Comparison of ENCODE assay signal across 2 cellular contexts in genomic region chr2:151767536-151767935, GRCh38.
TF ChIP-seq lines count a peak whose summit lies in the region.

No MANE protein-coding gene starts in this region.

TF ChIP-seq in SK-N-SH treated with all-trans-retinoic acid at 6 μM for 48 hours, 23 proteins besides CTCF, POLR2A, EP300 and RAD21 (continued from another document):
- TF ChIP-seq, protein P1, sequence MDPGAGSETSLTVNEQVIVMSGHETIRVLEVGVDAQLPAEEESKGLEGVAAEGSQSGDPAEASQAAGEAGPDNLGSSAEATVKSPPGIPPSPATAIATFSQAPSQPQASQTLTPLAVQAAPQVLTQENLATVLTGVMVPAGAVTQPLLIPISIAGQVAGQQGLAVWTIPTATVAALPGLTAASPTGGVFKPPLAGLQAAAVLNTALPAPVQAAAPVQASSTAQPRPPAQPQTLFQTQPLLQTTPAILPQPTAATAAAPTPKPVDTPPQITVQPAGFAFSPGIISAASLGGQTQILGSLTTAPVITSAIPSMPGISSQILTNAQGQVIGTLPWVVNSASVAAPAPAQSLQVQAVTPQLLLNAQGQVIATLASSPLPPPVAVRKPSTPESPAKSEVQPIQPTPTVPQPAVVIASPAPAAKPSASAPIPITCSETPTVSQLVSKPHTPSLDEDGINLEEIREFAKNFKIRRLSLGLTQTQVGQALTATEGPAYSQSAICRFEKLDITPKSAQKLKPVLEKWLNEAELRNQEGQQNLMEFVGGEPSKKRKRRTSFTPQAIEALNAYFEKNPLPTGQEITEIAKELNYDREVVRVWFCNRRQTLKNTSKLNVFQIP (CRISPR knock-in tag; IDR thresholded peaks at IDR 0.05; ENCODE audit: borderline replicate concordance, low read depth): no peak
- TF ChIP-seq ZNF565 (CRISPR knock-in tag; conservative IDR thresholded peaks at IDR 0.05; ENCODE audit: low read depth): no peak
- no peak for TF ChIP-seq CREB5 (CRISPR knock-in tag; IDR thresholded peaks at IDR 0.05; ENCODE audit: low read depth)
- TF ChIP-seq BACH2 (CRISPR knock-in tag; IDR thresholded peaks at IDR 0.05; ENCODE audit: borderline replicate concordance): no peak
- TF ChIP-seq RARB (CRISPR knock-in tag; IDR thresholded peaks at IDR 0.05): no peak
- TF ChIP-seq, protein P2, sequence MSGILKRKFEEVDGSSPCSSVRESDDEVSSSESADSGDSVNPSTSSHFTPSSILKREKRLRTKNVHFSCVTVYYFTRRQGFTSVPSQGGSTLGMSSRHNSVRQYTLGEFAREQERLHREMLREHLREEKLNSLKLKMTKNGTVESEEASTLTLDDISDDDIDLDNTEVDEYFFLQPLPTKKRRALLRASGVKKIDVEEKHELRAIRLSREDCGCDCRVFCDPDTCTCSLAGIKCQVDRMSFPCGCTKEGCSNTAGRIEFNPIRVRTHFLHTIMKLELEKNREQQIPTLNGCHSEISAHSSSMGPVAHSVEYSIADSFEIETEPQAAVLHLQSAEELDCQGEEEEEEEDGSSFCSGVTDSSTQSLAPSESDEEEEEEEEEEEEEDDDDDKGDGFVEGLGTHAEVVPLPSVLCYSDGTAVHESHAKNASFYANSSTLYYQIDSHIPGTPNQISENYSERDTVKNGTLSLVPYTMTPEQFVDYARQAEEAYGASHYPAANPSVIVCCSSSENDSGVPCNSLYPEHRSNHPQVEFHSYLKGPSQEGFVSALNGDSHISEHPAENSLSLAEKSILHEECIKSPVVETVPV (CRISPR knock-in tag; IDR thresholded peaks at IDR 0.05): no peak
- TF ChIP-seq ZC3H10 (CRISPR knock-in tag; IDR thresholded peaks at IDR 0.05): no peak
- TF ChIP-seq ZFP3 (CRISPR knock-in tag; IDR thresholded peaks at IDR 0.05): no peak
TF ChIP-seq in SK-N-SH treated with all-trans-retinoic acid at 6 μM for 48 hours: peak in this region for 0.

TF ChIP-seq in SK-N-SH, 30 proteins besides CTCF, POLR2A, EP300 and RAD21 (continued from another document):
- TF ChIP-seq FOXJ3 (CRISPR knock-in tag; IDR thresholded peaks at IDR 0.05) (no peak), MAX (IDR thresholded peaks at IDR 0.05; ENCODE audit: low read depth) (no peak), SIN3A (IDR thresholded peaks at IDR 0.05; ENCODE audit: borderline replicate concordance, low read depth, low read length) (no peak), TEAD4 (IDR thresholded peaks at IDR 0.05; ENCODE audit: borderline replicate concordance, insufficient read depth) (no peak), GABPA (IDR thresholded peaks at IDR 0.05; ENCODE audit: low read depth) (no peak), NFIC (IDR thresholded peaks at IDR 0.05; ENCODE audit: borderline replicate concordance) (no peak), POLR2AphosphoS5 (IDR thresholded peaks at IDR 0.05; ENCODE audit: low read depth, low read length) (no peak), SMC3 (IDR thresholded peaks at IDR 0.05; ENCODE audit: low read depth, low read length) (no peak), RFX5 (IDR thresholded peaks at IDR 0.05; ENCODE audit: low read length) (no peak), GATA2 (CRISPR knock-in tag; IDR thresholded peaks at IDR 0.05) (no peak), YY1 (IDR thresholded peaks at IDR 0.05; ENCODE audit: low read depth) (no peak)
